In the genomic region with DNA sequence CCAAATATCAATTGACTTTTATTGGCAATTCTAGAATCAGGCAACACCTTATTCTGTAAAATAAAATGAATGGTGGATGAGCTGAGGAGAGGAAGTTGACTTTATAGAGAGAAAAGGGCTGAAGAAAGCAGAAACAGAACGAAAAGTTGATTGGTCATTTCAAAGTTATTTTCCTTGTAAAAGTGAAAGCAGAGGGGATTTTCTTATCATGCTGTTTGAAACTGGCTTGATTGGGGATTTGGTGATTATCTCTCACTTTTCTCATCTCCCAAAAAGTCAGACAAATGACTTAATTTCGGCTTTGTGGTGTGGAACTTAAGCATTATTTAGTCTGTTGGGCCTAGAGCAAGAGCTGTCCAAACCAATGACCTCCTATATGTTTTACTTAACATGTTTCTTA, we compare ENCODE assay signal across 1 cellular context.
TF ChIP-seq lines count a peak whose summit lies in the region.

No MANE protein-coding gene starts in this region.

TF ChIP-seq in GM12878, 131 proteins besides CTCF, POLR2A, EP300 and RAD21 (continued from another document):
- no peak for TF ChIP-seq CUX1 (IDR thresholded peaks at IDR 0.05; ENCODE audit: insufficient replicate concordance, low read depth, low read length)
- TF ChIP-seq SMAD1 (IDR thresholded peaks at IDR 0.05; ENCODE audit: low read depth, partially characterized antibody) = no peak
- TF ChIP-seq BCL11A (IDR thresholded peaks at IDR 0.05; ENCODE audit: low read depth, low read length) = no peak
- no peak for TF ChIP-seq ZBTB40 (IDR thresholded peaks at IDR 0.05; ENCODE audit: borderline replicate concordance)
- no peak for TF ChIP-seq CHD4 (IDR thresholded peaks at IDR 0.05)
- no peak for TF ChIP-seq ZNF217 (IDR thresholded peaks at IDR 0.05)
- TF ChIP-seq NRF1 (conservative IDR thresholded peaks at IDR 0.05; ENCODE audit: low read depth, low read length) = no peak
- TF ChIP-seq HDGF (IDR thresholded peaks at IDR 0.05) = no peak
TF ChIP-seq in GM12878: peak in this region for 0.
